Comparison of ENCODE assay signal across 8 cellular contexts in the genomic region with DNA sequence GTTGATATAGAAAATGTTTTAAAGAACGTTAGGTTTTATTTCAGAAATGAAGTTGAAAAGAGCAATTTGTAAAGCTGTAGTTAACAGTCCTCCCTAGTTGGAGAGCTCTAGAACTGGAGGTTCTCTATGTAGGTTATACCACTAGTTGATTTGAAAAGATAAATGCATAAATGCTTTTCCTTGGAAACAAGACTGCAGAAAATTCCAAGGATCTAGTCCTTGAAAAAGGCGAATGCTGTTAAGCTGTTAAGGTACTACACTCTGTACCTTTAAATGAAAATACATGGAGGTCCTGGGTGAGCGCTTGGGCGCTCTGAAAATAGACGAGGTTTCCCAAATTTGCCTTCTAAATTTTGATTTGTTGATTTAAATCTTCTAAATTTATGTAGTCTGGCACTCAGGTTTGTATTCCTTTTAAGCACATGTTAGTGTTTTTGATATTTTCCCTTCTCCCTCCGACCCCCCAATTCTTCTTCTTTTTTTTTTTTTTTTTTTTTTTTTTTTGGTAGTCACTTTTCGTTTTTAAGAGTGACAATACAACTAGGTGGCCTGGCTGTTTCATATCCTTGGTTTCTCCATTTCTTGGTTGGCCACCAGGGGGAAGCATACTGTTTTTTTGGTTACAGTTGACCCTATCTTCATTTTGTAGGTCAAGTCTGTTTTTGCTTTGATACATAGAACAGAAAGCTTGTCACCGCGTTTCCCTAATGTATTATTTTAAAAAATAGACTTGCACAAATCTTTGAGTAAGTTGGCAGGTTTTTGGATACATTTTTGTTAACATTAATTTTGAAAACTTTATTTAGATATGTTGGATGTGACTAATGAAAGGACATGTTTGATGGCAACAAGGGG. TPM values are rescaled to one million over a fixed set of nuclear protein-coding genes. Genes with fewer than 3 reads are reported as not detected.
A peak's percentile ranks its signal among the peaks of the same experiment; 100 is the strongest.
DNase-seq lines count a peak whose midpoint lies in the region; ATAC-seq, FAIRE-seq and TF ChIP-seq lines count a peak whose summit lies in the region.

No MANE protein-coding gene starts in this region.

- BruUV-seq in HepG2 (replicated peaks; lab: Mats Ljungman, UMichigan): no TSS peak

- H3K36me3 ChIP-seq in HepG2 (replicated peaks in 1 of 2; ENCODE audit: control insufficient read depth in 1 of 2, insufficient read depth in 2 of 2, low read length in 2 of 2): peaks cover 4 to 27% of the 10 kb centered on the region in 2 experiments

- no peak overlapping the region for H2AFZ ChIP-seq in HepG2 (ENCODE audit: low read length)

- DNase-seq in ELF-1 (ENCODE audit: low read depth, low spot score) (peak; percentile 69), NCI-H345 treated with DMSO at 0.1 percent for 48 hours (lab: John Stamatoyannopoulos, UW; ENCODE audit: unreplicated experiment) (peak; percentile 75), coronary artery (ENCODE audit: low spot score) (no peak), HepG2 (ENCODE audit: low spot score) (peak; percentile 76)
- peak; percentile 42 to 51 (median 44) for DNase-seq in stimulated activated CD4-positive, alpha-beta T cell treated with anti-CD3 and anti-CD28 coated beads, TNF-alpha, amount 100 ng/mL, for 24 hours (ENCODE audit: low read depth in 3 of 3)

- H3K27ac ChIP-seq in coronary artery (peak overlapping the region; percentile 84 to 92), HepG2 (ENCODE audit: extremely low read length, insufficient read depth, low read length) (peak overlapping the region; percentile 96)

- POLR2A ChIA-PET in HepG2 (lab: Yijun Ruan, JAX): interaction anchor here (0.8 to 3.2 kb wide), 6 partner anchors 27 to 344 kb away, joined by 3 to 13 read pairs (median 6); a partner anchor contains a TSS

- H3K4me3 ChIP-seq in coronary artery (peak overlapping the region; percentile 84), HepG2 (replicated peaks in 1 of 3; ENCODE audit: insufficient read depth in 1 of 3, low read depth in 2 of 3, low read length in 3 of 3) (peak overlapping the region; percentile 73 to 76 (median 73))

- in situ Hi-C loops in HepG2 (cut with HindIII; ENCODE audit: extremely low pct_ligation_motif_present, low pct_unique_long_range_greater_than_20kb): loop anchor here (10.0 kb wide), 1 partner anchor 149 kb away; a partner anchor contains a TSS

- H3K4me1 ChIP-seq in HepG2 (ENCODE audit: insufficient read depth, low read length): peaks cover 46% of the 10 kb centered on the region

- 21% methylated on average over 9 of the region's 9 CpGs for WGBS in HepG2 (ENCODE audit: low lambda C conversion rate)

- TF ChIP-seq POLR2A in HepG2 (IDR thresholded peaks at IDR 0.05; ENCODE audit: insufficient read depth in 1 of 2, low read depth in 2 of 2, low read length in 2 of 2): no peak

- peaks cover 48% of the 10 kb centered on the region for H3K79me2 ChIP-seq in HepG2 (ENCODE audit: insufficient read depth, low read length)

- peaks cover 0 to 4% of the 10 kb centered on the region in 2 experiments; a peak in 2 of 5 replicates for H3K27me3 ChIP-seq in HepG2 (ENCODE audit: control insufficient read depth in 1 of 2, insufficient read depth in 2 of 2, low read length in 2 of 2)

- CTCF ChIA-PET in HepG2 (lab: Yijun Ruan, JAX; ENCODE audit: low intra/inter-chr PET ratio, low total read pairs): interaction anchor here (1.2 to 1.3 kb wide), 2 partner anchors 124 to 150 kb away, joined by 3 read pairs; no protein-coding TSS in a partner anchor

- no peak for FAIRE-seq in HepG2 (lab: Jason Lieb, UNC)

- intact Hi-C loops in HepG2 (cut with micrococcal nuclease; ENCODE audit: unreplicated experiment): loop anchor here (1.0 kb wide), 2 partner anchors 124 to 150 kb away; no protein-coding TSS in a partner anchor

- peak overlapping the region; percentile 99 for H3K4me2 ChIP-seq in HepG2 (ENCODE audit: low read depth, low read length)

- peak overlapping the region; percentile 82 for H3K9ac ChIP-seq in HepG2 (ENCODE audit: insufficient read depth, low read depth, low read length)

- ATAC-seq in HG02885 (IDR thresholded peaks at IDR 0.05; ENCODE audit: poor library complexity, unreplicated experiment): peak; percentile 37
- ATAC-seq in activated CD4-positive, CD25-positive, alpha-beta regulatory T cell treated with anti-CD3 and anti-CD28 coated beads, Interleukin-2, amount 50 U/mL, for 24 hours: peak; percentile 24 to 34
- no peak for ATAC-seq in HepG2
- ATAC-seq in HG03045 (IDR thresholded peaks at IDR 0.05; ENCODE audit: unreplicated experiment): no peak

- H3K9me3 ChIP-seq in HepG2 (ENCODE audit: low read length): no peaks in the 10 kb centered on the region

- TF ChIP-seq CTCF in coronary artery (IDR thresholded peaks at IDR 0.05) (no peak), HepG2 (CRISPR knock-in tag; IDR thresholded peaks at IDR 0.05) (peak; percentile 63)

- TF ChIP-seq EP300 in HepG2 (IDR thresholded peaks at IDR 0.05; ENCODE audit: low read depth in 2 of 2, low read length in 2 of 2): no peak; a peak in 1 of 4 replicates
- TF ChIP-seq EP300 in HepG2 (CRISPR knock-in tag; IDR thresholded peaks at IDR 0.05; ENCODE audit: borderline replicate concordance): no peak

- H4K20me1 ChIP-seq in HepG2 (ENCODE audit: insufficient read depth, low read length): no peaks in the 10 kb centered on the region; the same call in 1 of the 2 replicates

- no peak for TF ChIP-seq RAD21 in HepG2 (CRISPR knock-in tag; IDR thresholded peaks at IDR 0.05)

TF ChIP-seq in HepG2, 621 proteins besides CTCF, POLR2A, EP300 and RAD21 (continues in another document):
- TF ChIP-seq, protein P1, sequence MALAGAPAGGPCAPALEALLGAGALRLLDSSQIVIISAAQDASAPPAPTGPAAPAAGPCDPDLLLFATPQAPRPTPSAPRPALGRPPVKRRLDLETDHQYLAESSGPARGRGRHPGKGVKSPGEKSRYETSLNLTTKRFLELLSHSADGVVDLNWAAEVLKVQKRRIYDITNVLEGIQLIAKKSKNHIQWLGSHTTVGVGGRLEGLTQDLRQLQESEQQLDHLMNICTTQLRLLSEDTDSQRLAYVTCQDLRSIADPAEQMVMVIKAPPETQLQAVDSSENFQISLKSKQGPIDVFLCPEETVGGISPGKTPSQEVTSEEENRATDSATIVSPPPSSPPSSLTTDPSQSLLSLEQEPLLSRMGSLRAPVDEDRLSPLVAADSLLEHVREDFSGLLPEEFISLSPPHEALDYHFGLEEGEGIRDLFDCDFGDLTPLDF (CRISPR knock-in tag; IDR thresholded peaks at IDR 0.05): 0 out of 2 replicates have a peak, but pooled peaks have one; percentile 10
- TF ChIP-seq RXRB (CRISPR knock-in tag; IDR thresholded peaks at IDR 0.05; ENCODE audit: borderline replicate concordance) (peak; percentile 74), U2AF2 (IDR thresholded peaks at IDR 0.05; ENCODE audit: low read depth, low read length) (no peak), SAP130 (CRISPR knock-in tag; IDR thresholded peaks at IDR 0.05; ENCODE audit: low read depth) (peak; percentile 38; the same call in 1 of the 2 replicates)

RNA-seq across cellular contexts. Expression of a gene that starts 2.7 kb away (rescaled TPM):
- total RNA-seq in HepG2 (2016; rRNA removed; fragmentation: Illumina TruSeq; extraction: Trizol): 16.9 and 25.1 TPM in 2 replicates
- 1.7 and 1.8 TPM in 2 replicates for total RNA-seq in HepG2 (2016; cell fraction: cytosol; rRNA removed; fragmentation: Illumina TruSeq; extraction: Trizol; ENCODE audit: low read depth)
- total RNA-seq in HepG2 (2016; cell fraction: insoluble cytoplasmic fraction; rRNA removed; fragmentation: Illumina TruSeq; extraction: Trizol): 17.1 and 23.6 TPM in 2 replicates
- 6.6 and 7.3 TPM in 2 replicates for total RNA-seq in HepG2 (2016; cell fraction: membrane; rRNA removed; fragmentation: Illumina TruSeq; extraction: Trizol)
- total RNA-seq in HepG2 (2016; cell fraction: nucleus; rRNA removed; fragmentation: Illumina TruSeq; extraction: Trizol): 47.1 and 51.5 TPM in 2 replicates
- polyA plus RNA-seq in HepG2 (2011; rRNA removed): 16.1 and 16.7 TPM in 2 replicates
- 6.1 and 8.8 TPM in 2 replicates for polyA plus RNA-seq in HepG2 (2011; cell fraction: cytosol; rRNA removed)
- 25.7 and 29.3 TPM in 2 replicates for polyA plus RNA-seq in HepG2 (2011; cell fraction: nucleus; rRNA removed)
- 13.9 and 15.6 TPM in 2 replicates for polyA plus RNA-seq in HepG2 (2012)
- polyA plus RNA-seq in HepG2 (2016; cell fraction: cytosol; fragmentation: Illumina TruSeq; extraction: Trizol; ENCODE audit: low read depth): 0.36 and 0.37 TPM in 2 replicates
- polyA plus RNA-seq in HepG2 (2016; cell fraction: insoluble cytoplasmic fraction; fragmentation: Illumina TruSeq; extraction: Trizol; ENCODE audit: low read depth): 4.3 and 4.5 TPM in 2 replicates
- 0.42 and 0.73 TPM in 2 replicates for polyA plus RNA-seq in HepG2 (2016; cell fraction: membrane; fragmentation: Illumina TruSeq; extraction: Trizol; ENCODE audit: low read depth)
- polyA plus RNA-seq in HepG2 (2016; cell fraction: nucleus; fragmentation: Illumina TruSeq; extraction: Trizol; ENCODE audit: insufficient read depth, low read depth): 41.4 and 45.9 TPM in 2 replicates
- 26.3 and 35.1 TPM in 2 replicates for polyA minus RNA-seq in HepG2 (2011; rRNA and poly(A)+ RNA removed; ENCODE audit: low replicate concordance)
- 24.1 and 35.0 TPM in 2 replicates for polyA minus RNA-seq in HepG2 (2011; cell fraction: cytosol; rRNA and poly(A)+ RNA removed)
- 50.6 and 66.1 TPM in 2 replicates for polyA minus RNA-seq in HepG2 (2011; cell fraction: nucleus; rRNA and poly(A)+ RNA removed)

RNA-seq across cellular contexts. Expression of a gene that starts 34.2 kb away (rescaled TPM):
- total RNA-seq in HepG2 (2016; rRNA removed; fragmentation: Illumina TruSeq; extraction: Trizol): 0.81 and 1.6 TPM in 2 replicates
- total RNA-seq in HepG2 (2016; cell fraction: cytosol; rRNA removed; fragmentation: Illumina TruSeq; extraction: Trizol; ENCODE audit: low read depth): 0.40 and 0.53 TPM in 2 replicates
- total RNA-seq in HepG2 (2016; cell fraction: insoluble cytoplasmic fraction; rRNA removed; fragmentation: Illumina TruSeq; extraction: Trizol): 0.82 and 1.2 TPM in 2 replicates
- 0.83 and 1.3 TPM in 2 replicates for total RNA-seq in HepG2 (2016; cell fraction: membrane; rRNA removed; fragmentation: Illumina TruSeq; extraction: Trizol)
- total RNA-seq in HepG2 (2016; cell fraction: nucleus; rRNA removed; fragmentation: Illumina TruSeq; extraction: Trizol): 0.50 and 0.65 TPM in 2 replicates
- 0.38 and 0.52 TPM in 2 replicates for polyA plus RNA-seq in HepG2 (2011; rRNA removed)
- polyA plus RNA-seq in HepG2 (2011; cell fraction: cytosol; rRNA removed): 0.43 and 0.56 TPM in 2 replicates
- polyA plus RNA-seq in HepG2 (2011; cell fraction: nucleus; rRNA removed): 0.82 and 0.85 TPM in 2 replicates
- polyA plus RNA-seq in HepG2 (2012): 0.79 and 0.97 TPM in 2 replicates
- polyA plus RNA-seq in HepG2 (2016; cell fraction: cytosol; fragmentation: Illumina TruSeq; extraction: Trizol; ENCODE audit: low read depth): 0.18 and 0.51 TPM in 2 replicates
- polyA plus RNA-seq in HepG2 (2016; cell fraction: insoluble cytoplasmic fraction; fragmentation: Illumina TruSeq; extraction: Trizol; ENCODE audit: low read depth): 0.80 and 0.87 TPM in 2 replicates
- 0.63 and 0.69 TPM in 2 replicates for polyA plus RNA-seq in HepG2 (2016; cell fraction: membrane; fragmentation: Illumina TruSeq; extraction: Trizol; ENCODE audit: low read depth)
- polyA plus RNA-seq in HepG2 (2016; cell fraction: nucleus; fragmentation: Illumina TruSeq; extraction: Trizol; ENCODE audit: insufficient read depth, low read depth): 1.6 and 1.8 TPM in 2 replicates
- polyA minus RNA-seq in HepG2 (2011; rRNA and poly(A)+ RNA removed; ENCODE audit: low replicate concordance): 1.8 and 4.9 TPM in 2 replicates
- 0.49 and 1.8 TPM in 2 replicates for polyA minus RNA-seq in HepG2 (2011; cell fraction: cytosol; rRNA and poly(A)+ RNA removed)
- polyA minus RNA-seq in HepG2 (2011; cell fraction: nucleus; rRNA and poly(A)+ RNA removed): 0.26 and 0.75 TPM in 2 replicates

Comparison
In these comparisons a context has a peak if more than half of its experiments do, and no peak if none do; other contexts are left out.
1. ATAC-seq: peak in HG02885 (single experiment) and activated CD4-positive, CD25-positive, alpha-beta regulatory T cell treated with anti-CD3 and anti-CD28 coated beads, Interleukin-2, amount 50 U/mL, for 24 hours (2 of 2); none in HepG2 (single experiment) and HG03045 (single experiment).